In the genomic region with DNA sequence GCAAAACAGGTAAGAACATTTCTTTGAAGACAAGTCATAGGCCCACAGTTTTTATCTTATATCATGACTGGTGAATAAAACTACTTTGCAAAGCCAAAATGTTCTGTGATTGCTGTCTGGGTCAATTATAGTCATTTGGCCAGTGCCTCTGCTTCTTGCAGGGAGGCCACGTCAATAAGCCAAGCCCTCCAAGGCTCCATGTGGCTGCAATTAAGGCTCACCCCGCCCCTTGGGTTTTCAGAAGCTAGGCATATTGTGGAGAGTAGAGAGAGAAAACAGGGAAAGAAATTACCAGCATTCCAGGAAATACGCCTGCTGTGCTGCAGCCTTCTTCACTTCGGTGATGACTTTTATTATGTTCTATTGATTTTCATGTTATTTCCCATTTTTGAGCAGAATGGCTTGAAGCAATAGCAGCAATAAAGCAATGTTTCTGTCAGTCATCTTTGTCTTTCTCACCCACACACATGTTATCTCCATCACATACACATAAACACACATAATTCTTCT, we compare ENCODE assay signal across 16 cellular contexts.
"Had no signal": no experiment of that assay in that cellular context is flagged by ENCODE, and none has a peak within 500 bp of the region (broad histone marks: within the 10 kb centered on the region; RNA-seq: fewer than 3 reads in every experiment).

No MANE protein-coding gene starts in this region.

- DNase-seq: activated CD4-positive, alpha-beta T cell treated with anti-CD3 and anti-CD28 coated beads for 1 hour; activated CD4-positive, alpha-beta T cell treated with anti-CD3 and anti-CD28 coated beads, Interleukin-2, amount 50 U/mL, for 48 hours; activated CD8-positive, alpha-beta memory T cell treated with anti-CD3 and anti-CD28 coated beads, Interleukin-2, amount 10 ng/mL, durations not matched to agents 7 days and 5 days; activated effector memory CD4-positive, alpha-beta T cell treated with Interleukin-2 at 50 U/mL for 16 hours; activated T-cell treated with anti-CD3 and anti-CD28 coated beads, Interleukin-2, amount 50 U/mL, for 24 hours; amygdala; pancreas; stomach; T-helper 9 cell had no signal

- H3K9me3 ChIP-seq: pancreas, stomach, thoracic aorta had no signal

- H3K27me3 Mint-ChIP-seq: activated CD8-positive, alpha-beta memory T cell treated with anti-CD3 and anti-CD28 coated beads, Interleukin-2, amount 10 ng/mL, durations not matched to agents 7 days and 5 days; activated T-cell treated with anti-CD3 and anti-CD28 coated beads, Interleukin-2, amount 50 U/mL, for 24 hours; central memory CD8-positive, alpha-beta T cell had no signal

- ATAC-seq: activated CD8-positive, alpha-beta memory T cell treated with anti-CD3 and anti-CD28 coated beads, Interleukin-2, amount 10 ng/mL, durations not matched to agents 7 days and 5 days; activated naive CD4-positive, alpha-beta T cell treated with anti-CD3 and anti-CD28 coated beads, Interleukin-2, amount 50 U/mL, for 72 hours; esophagus mucosa; left lobe of liver; pancreas had no signal

- H3K4me3 Mint-ChIP-seq: activated CD8-positive, alpha-beta memory T cell treated with anti-CD3 and anti-CD28 coated beads, Interleukin-2, amount 10 ng/mL, durations not matched to agents 7 days and 5 days; activated T-cell treated with anti-CD3 and anti-CD28 coated beads, Interleukin-2, amount 50 U/mL, for 24 hours; central memory CD8-positive, alpha-beta T cell; nephron had no signal

- H3K4me1 Mint-ChIP-seq: activated CD8-positive, alpha-beta memory T cell treated with anti-CD3 and anti-CD28 coated beads, Interleukin-2, amount 10 ng/mL, durations not matched to agents 7 days and 5 days; central memory CD8-positive, alpha-beta T cell; nephron had no signal

- H3K36me3 Mint-ChIP-seq: activated CD8-positive, alpha-beta memory T cell treated with anti-CD3 and anti-CD28 coated beads, Interleukin-2, amount 10 ng/mL, durations not matched to agents 7 days and 5 days; activated naive CD4-positive, alpha-beta T cell treated with anti-CD3 and anti-CD28 coated beads, Interleukin-2, amount 50 U/mL, for 72 hours; brain had no signal

- H3K27ac Mint-ChIP-seq: activated CD8-positive, alpha-beta memory T cell treated with anti-CD3 and anti-CD28 coated beads, Interleukin-2, amount 10 ng/mL, durations not matched to agents 7 days and 5 days; activated naive CD4-positive, alpha-beta T cell treated with anti-CD3 and anti-CD28 coated beads, Interleukin-2, amount 50 U/mL, for 72 hours; activated T-cell treated with anti-CD3 and anti-CD28 coated beads, Interleukin-2, amount 50 U/mL, for 24 hours; nephron had no signal

- H3K9me3 Mint-ChIP-seq: nephron had no signal
